8 cellular contexts compared by ENCODE assay signal in genomic region chr1:45010855-45011811, GRCh38. TPM values are rescaled to one million over a fixed set of nuclear protein-coding genes. Genes with fewer than 3 reads are reported as not detected.
DNase-seq lines count a peak whose midpoint lies in the region; ATAC-seq and TF ChIP-seq lines count a peak whose summit lies in the region.

HECTD3 (minus strand) TSS chr1:45011324; CDS start chr1:45011257, 67 bp downstream.

- intact Hi-C loops in OCI-LY7 (cut with micrococcal nuclease; ENCODE audit: unreplicated experiment): loop anchor here (2.0 to 5.0 kb wide), 4 partner anchors 174 to 290 kb away; partner anchors contain the start of gene ZSWIM5
- intact Hi-C loops in mucosa of descending colon (cut with DNase I, micrococcal nuclease): loop anchor here in 1 of 2 donors (5.0 to 10.0 kb wide), 3 partner anchors 216 to 291 kb away; no protein-coding TSS in a partner anchor

- peaks cover 5% of the 10 kb centered on the region for H3K4me1 ChIP-seq in HUES64 (ENCODE audit: insufficient read depth, low read length)
- peaks cover 20% of the 10 kb centered on the region for H3K4me1 ChIP-seq in OCI-LY7 (ENCODE audit: insufficient read depth, low read length, poor library complexity, severe bottlenecking)
- peaks cover 30% of the 10 kb centered on the region for H3K4me1 ChIP-seq in mucosa of descending colon (ENCODE audit: low read depth)

- POLR2A ChIA-PET in OCI-LY7 (lab: Charles Lee): interaction anchor here (0.6 to 2.5 kb wide), 23 partner anchors 9 to 489 kb away, joined by 3 to 24 read pairs (median 4); partner anchors contain the start of genes CCDC163, EIF2B3, MMACHC and PLK3

- H3K9me2 ChIP-seq in OCI-LY7 (ENCODE audit: insufficient read depth, low read length): no peaks in the 10 kb centered on the region

- H3K79me2 ChIP-seq in OCI-LY7 (ENCODE audit: insufficient read depth, low read depth, low read length): peaks cover 6% of the 10 kb centered on the region; the same call in 1 of the 2 replicates

- no peak for TF ChIP-seq CTCF in OCI-LY7 (conservative IDR thresholded peaks at IDR 0.05; ENCODE audit: low read length)
- no peak for TF ChIP-seq CTCF in mucosa of descending colon (IDR thresholded peaks at IDR 0.05)

- 2% methylated on average over 62 of the region's 62 CpGs for WGBS in HUES64

- CTCF ChIA-PET in OCI-LY7 (lab: Charles Lee; ENCODE audit: unreplicated experiment): interaction anchor here (0.6 to 1.6 kb wide), 8 partner anchors 12 to 482 kb away, joined by 3 to 16 read pairs (median 3); partner anchors contain the start of gene RPS8

- H3K27ac ChIP-seq in HUES64 (ENCODE audit: low read depth, low read length) (peak within 1 kb of the TSS; percentile 27; the same call in 1 of the 2 replicates), OCI-LY7 (ENCODE audit: low read depth, low read length, poor library complexity, severe bottlenecking) (peak within 1 kb of the TSS; percentile 49), epithelial cell of prostate (peak within 1 kb of the TSS; percentile 76)

- H3K27me3 ChIP-seq in HUES64 (ENCODE audit: insufficient read depth, low read length): no peaks in the 10 kb centered on the region

- peak within 1 kb of the TSS; percentile 80 for H3K4me2 ChIP-seq in OCI-LY7 (ENCODE audit: low read length)

- H3K4me3 ChIP-seq in HUES64 (ENCODE audit: low read length): peak within 1 kb of the TSS; percentile 68
- peak within 1 kb of the TSS; percentile 83 for H3K4me3 ChIP-seq in OCI-LY7 (ENCODE audit: low read depth, low read length, poor library complexity, severe bottlenecking)
- H3K4me3 ChIP-seq in mucosa of descending colon: peak within 1 kb of the TSS; percentile 94

- H4K20me1 ChIP-seq in OCI-LY7 (ENCODE audit: insufficient read depth, low read length): no peaks in the 10 kb centered on the region

- H2AFZ ChIP-seq in OCI-LY7 (ENCODE audit: low read length): peak within 1 kb of the TSS; percentile 99

- DNase-seq in D341Med (ENCODE audit: low spot score) (peak; percentile 82), OCI-LY7 (ENCODE audit: low spot score) (peak; percentile 89), activated T-cell treated with anti-CD3 and anti-CD28 coated beads for 4 hours (peak; percentile 47), epithelial cell of prostate (ENCODE audit: low read depth, low spot score) (peak; percentile 16), mucosa of descending colon (peak; percentile 88 to 94 (median 91))
- DNase-seq in stimulated activated CD8-positive, alpha-beta memory T cell treated with anti-CD3 and anti-CD28 coated beads, Interleukin-4, amount 100 ng/mL, for 48 hours: peak; percentile 82

- ATAC-seq in GM21390 (IDR thresholded peaks at IDR 0.05; ENCODE audit: unreplicated experiment) (peak; percentile 58), mucosa of descending colon (peak; percentile 88)

- BruUV-seq in OCI-LY7 (replicated peaks; lab: Mats Ljungman, UMichigan): no TSS peak

- H3K36me3 ChIP-seq in HUES64 (ENCODE audit: insufficient read depth, low read length) (peaks cover 49% of the 10 kb centered on the region), OCI-LY7 (ENCODE audit: insufficient read depth, low read length) (peaks cover 20% of the 10 kb centered on the region; the same call in 1 of the 2 replicates), mucosa of descending colon (ENCODE audit: low read depth) (peaks cover 6% of the 10 kb centered on the region)

- H3K9me3 ChIP-seq in HUES64 (ENCODE audit: insufficient read depth, low read depth, low read length) (no peaks in the 10 kb centered on the region), OCI-LY7 (ENCODE audit: low read length) (no peaks in the 10 kb centered on the region), mucosa of descending colon (no peaks in the 10 kb centered on the region)

- peak within 1 kb of the TSS; percentile 64 for H3K9ac ChIP-seq in HUES64 (ENCODE audit: low read depth, low read length)

RNA-seq across cellular contexts. Expression of gene HECTD3, which starts in this region (rescaled TPM):
- polyA plus RNA-seq in HUES64 (2013, experiment 1 of 2): 20.8 TPM
- polyA plus RNA-seq in HUES64 (2013, experiment 2 of 2): 21.4 TPM
- 12.4 and 13.3 TPM in 2 replicates for total RNA-seq in OCI-LY7 (2014; rRNA removed; shearing (Covaris generic))
- total RNA-seq in OCI-LY7 (2022): 30.1 and 31.9 TPM in 2 replicates
- total RNA-seq in mucosa of descending colon: 100 to 1,000 TPM in 2 of 3 donors, 10 to 100 TPM in 1; 78.0 to 143 (median 108) TPM

Comparison
In these comparisons a context has a peak if more than half of its experiments do, and no peak if none do; other contexts are left out.
1. Peak in every context shown above with its lines: DNase-seq, ATAC-seq, H3K4me3 ChIP-seq and H3K27ac ChIP-seq.
2. DNase-seq: peak in every context shown above with its lines; median percentile 91 in mucosa of descending colon; 89 in OCI-LY7; 82 in D341Med; 82 in stimulated activated CD8-positive, alpha-beta memory T cell treated with anti-CD3 and anti-CD28 coated beads, Interleukin-4, amount 100 ng/mL, for 48 hours; 47 in activated T-cell treated with anti-CD3 and anti-CD28 coated beads for 4 hours; 16 in epithelial cell of prostate.